ENCODE assay signal across 1 cellular context in the genomic region with DNA sequence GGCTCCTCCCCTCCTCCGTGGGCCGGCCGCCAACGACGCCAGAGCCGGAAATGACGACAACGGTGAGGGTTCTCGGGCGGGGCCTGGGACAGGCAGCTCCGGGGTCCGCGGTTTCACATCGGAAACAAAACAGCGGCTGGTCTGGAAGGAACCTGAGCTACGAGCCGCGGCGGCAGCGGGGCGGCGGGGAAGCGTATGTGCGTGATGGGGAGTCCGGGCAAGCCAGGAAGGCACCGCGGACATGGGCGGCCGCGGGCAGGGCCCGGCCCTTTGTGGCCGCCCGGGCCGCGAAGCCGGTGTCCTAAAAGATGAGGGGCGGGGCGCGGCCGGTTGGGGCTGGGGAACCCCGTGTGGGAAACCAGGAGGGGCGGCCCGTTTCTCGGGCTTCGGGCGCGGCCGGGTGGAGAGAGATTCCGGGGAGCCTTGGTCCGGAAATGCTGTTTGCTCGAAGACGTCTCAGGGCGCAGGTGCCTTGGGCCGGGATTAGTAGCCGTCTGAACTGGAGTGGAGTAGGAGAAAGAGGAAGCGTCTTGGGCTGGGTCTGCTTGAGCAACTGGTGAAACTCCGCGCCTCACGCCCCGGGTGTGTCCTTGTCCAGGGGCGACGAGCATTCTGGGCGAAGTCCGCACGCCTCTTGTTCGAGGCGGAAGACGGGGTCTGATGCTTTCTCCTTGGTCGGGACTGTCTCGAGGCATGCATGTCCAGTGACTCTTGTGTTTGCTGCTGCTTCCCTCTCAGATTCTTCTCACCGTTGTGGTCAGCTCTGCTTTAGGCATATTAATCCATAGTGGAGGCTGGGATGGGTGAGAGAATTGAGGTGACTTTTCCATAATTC.
TF ChIP-seq lines count a peak whose summit lies in the region.

Gene PSEN1 (plus strand): TSS at position 121 of the 835 bp plus-strand sequence. CDS start 11,513 bp downstream, outside the sequence.

TF ChIP-seq in GM12878, 131 proteins besides CTCF, POLR2A, EP300 and RAD21 (continued from another document and continues in another):
- TF ChIP-seq E4F1 (IDR thresholded peaks at IDR 0.05; ENCODE audit: borderline replicate concordance, partially characterized antibody) (no peak), MYB (IDR thresholded peaks at IDR 0.05; ENCODE audit: borderline replicate concordance, low read depth, low read length) (no peak), ZBTB40 (IDR thresholded peaks at IDR 0.05; ENCODE audit: borderline replicate concordance) (peak; percentile 82), PML (IDR thresholded peaks at IDR 0.05; ENCODE audit: low read length) (peak; percentile 50; the same call in 1 of the 2 replicates), IRF4 (IDR thresholded peaks at IDR 0.05; ENCODE audit: low read depth, low read length) (peak; percentile 25; the same call in 1 of the 2 replicates), BACH1 (IDR thresholded peaks at IDR 0.05; ENCODE audit: borderline replicate concordance) (peak; percentile 64; the same call in 1 of the 2 replicates), ZBED1 (IDR thresholded peaks at IDR 0.05; ENCODE audit: borderline replicate concordance) (no peak), POU2F2 (IDR thresholded peaks at IDR 0.05; ENCODE audit: borderline replicate concordance, low read depth, low read length) (peak; percentile 55; the same call in 1 of the 3 replicates), CEBPB (IDR thresholded peaks at IDR 0.05; ENCODE audit: borderline replicate concordance in 1 of 2, low read depth in 2 of 2, low read length in 2 of 2) (no peak), EED (IDR thresholded peaks at IDR 0.05; ENCODE audit: low read depth) (peak; percentile 53; the same call in 1 of the 2 replicates), EGR1 (IDR thresholded peaks at IDR 0.05; ENCODE audit: borderline replicate concordance in 1 of 2, low read depth in 2 of 2, low read length in 2 of 2) (0 out of 3 replicates have a peak, but pooled peaks of 1 of the 2 experiments have one; percentile 57), ZNF207 (IDR thresholded peaks at IDR 0.05; ENCODE audit: borderline replicate concordance) (peak; percentile 24; the same call in 1 of the 2 replicates), BRCA1 (IDR thresholded peaks at IDR 0.05; ENCODE audit: low read depth, low read length) (no peak), SP1 (IDR thresholded peaks at IDR 0.05; ENCODE audit: low read depth, low read length) (no peak), CHD4 (IDR thresholded peaks at IDR 0.05) (no peak), YBX1 (IDR thresholded peaks at IDR 0.05) (no peak), IKZF2 (IDR thresholded peaks at IDR 0.05) (peak; percentile 8 to 21; a peak in 1 of 4 replicates), EZH2 (IDR thresholded peaks at IDR 0.05; ENCODE audit: borderline replicate concordance, control insufficient read depth, low read depth, low read length) (no peak), NR2F1 (conservative IDR thresholded peaks at IDR 0.05) (no peak), SUZ12 (IDR thresholded peaks at IDR 0.05; ENCODE audit: unreplicated experiment) (no peak), TBL1XR1 (IDR thresholded peaks at IDR 0.05; ENCODE audit: low read depth, low read length) (peak; percentile 27; the same call in 1 of the 2 replicates), NKRF (conservative IDR thresholded peaks at IDR 0.05) (peak; percentile 74), TARDBP (IDR thresholded peaks at IDR 0.05; ENCODE audit: borderline replicate concordance) (0 out of 2 replicates have a peak, but pooled peaks have one; percentile 22), HDGF (IDR thresholded peaks at IDR 0.05) (peak; percentile 76; the same call in 1 of the 2 replicates), CBX5 (IDR thresholded peaks at IDR 0.05; ENCODE audit: low read depth) (no peak), SUPT20H (IDR thresholded peaks at IDR 0.05; ENCODE audit: borderline replicate concordance, control insufficient read depth, low read depth, low read length) (no peak), FOXM1 (IDR thresholded peaks at IDR 0.05; ENCODE audit: low read depth, low read length) (no peak), CBFB (IDR thresholded peaks at IDR 0.05; ENCODE audit: low read depth) (peak; percentile 49; the same call in 1 of the 2 replicates), GATAD2B (conservative IDR thresholded peaks at IDR 0.05; ENCODE audit: low read depth) (no peak), NRF1 (conservative IDR thresholded peaks at IDR 0.05; ENCODE audit: low read depth, low read length) (no peak), SIN3A (IDR thresholded peaks at IDR 0.05; ENCODE audit: low read depth, low read length) (no peak; the same call in 1 of the 2 replicates), MTA3 (IDR thresholded peaks at IDR 0.05; ENCODE audit: borderline replicate concordance, low read length) (no peak), SREBF2 (IDR thresholded peaks at IDR 0.05; ENCODE audit: low read length) (no peak), ZNF384 (IDR thresholded peaks at IDR 0.05; ENCODE audit: borderline replicate concordance, low read depth, low read length) (no peak), PAX8 (IDR thresholded peaks at IDR 0.05) (no peak), KLF5 (IDR thresholded peaks at IDR 0.05; ENCODE audit: partially characterized antibody) (no peak), CREM (IDR thresholded peaks at IDR 0.05; ENCODE audit: low read depth) (peak; percentile 93), YY1 (IDR thresholded peaks at IDR 0.05; ENCODE audit: low read depth, low read length) (peak; percentile 41; the same call in 1 of the 2 replicates), ZNF622 (IDR thresholded peaks at IDR 0.05) (no peak), ASH2L (IDR thresholded peaks at IDR 0.05; ENCODE audit: borderline replicate concordance, low read depth) (no peak; the same call in 1 of the 2 replicates), ZSCAN29 (IDR thresholded peaks at IDR 0.05) (no peak), SMAD5 (IDR thresholded peaks at IDR 0.05; ENCODE audit: low read depth) (no peak)
- TF ChIP-seq, protein P1, sequence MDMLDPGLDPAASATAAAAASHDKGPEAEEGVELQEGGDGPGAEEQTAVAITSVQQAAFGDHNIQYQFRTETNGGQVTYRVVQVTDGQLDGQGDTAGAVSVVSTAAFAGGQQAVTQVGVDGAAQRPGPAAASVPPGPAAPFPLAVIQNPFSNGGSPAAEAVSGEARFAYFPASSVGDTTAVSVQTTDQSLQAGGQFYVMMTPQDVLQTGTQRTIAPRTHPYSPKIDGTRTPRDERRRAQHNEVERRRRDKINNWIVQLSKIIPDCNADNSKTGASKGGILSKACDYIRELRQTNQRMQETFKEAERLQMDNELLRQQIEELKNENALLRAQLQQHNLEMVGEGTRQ (IDR thresholded peaks at IDR 0.05; ENCODE audit: borderline replicate concordance, low read depth, low read length): no peak
- TF ChIP-seq, protein P2, sequence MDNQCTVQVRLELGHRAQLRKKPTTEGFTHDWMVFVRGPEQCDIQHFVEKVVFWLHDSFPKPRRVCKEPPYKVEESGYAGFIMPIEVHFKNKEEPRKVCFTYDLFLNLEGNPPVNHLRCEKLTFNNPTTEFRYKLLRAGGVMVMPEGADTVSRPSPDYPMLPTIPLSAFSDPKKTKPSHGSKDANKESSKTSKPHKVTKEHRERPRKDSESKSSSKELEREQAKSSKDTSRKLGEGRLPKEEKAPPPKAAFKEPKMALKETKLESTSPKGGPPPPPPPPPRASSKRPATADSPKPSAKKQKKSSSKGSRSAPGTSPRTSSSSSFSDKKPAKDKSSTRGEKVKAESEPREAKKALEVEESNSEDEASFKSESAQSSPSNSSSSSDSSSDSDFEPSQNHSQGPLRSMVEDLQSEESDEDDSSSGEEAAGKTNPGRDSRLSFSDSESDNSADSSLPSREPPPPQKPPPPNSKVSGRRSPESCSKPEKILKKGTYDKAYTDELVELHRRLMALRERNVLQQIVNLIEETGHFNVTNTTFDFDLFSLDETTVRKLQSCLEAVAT (IDR thresholded peaks at IDR 0.05): peak; percentile 81
- TF ChIP-seq, protein P3, sequence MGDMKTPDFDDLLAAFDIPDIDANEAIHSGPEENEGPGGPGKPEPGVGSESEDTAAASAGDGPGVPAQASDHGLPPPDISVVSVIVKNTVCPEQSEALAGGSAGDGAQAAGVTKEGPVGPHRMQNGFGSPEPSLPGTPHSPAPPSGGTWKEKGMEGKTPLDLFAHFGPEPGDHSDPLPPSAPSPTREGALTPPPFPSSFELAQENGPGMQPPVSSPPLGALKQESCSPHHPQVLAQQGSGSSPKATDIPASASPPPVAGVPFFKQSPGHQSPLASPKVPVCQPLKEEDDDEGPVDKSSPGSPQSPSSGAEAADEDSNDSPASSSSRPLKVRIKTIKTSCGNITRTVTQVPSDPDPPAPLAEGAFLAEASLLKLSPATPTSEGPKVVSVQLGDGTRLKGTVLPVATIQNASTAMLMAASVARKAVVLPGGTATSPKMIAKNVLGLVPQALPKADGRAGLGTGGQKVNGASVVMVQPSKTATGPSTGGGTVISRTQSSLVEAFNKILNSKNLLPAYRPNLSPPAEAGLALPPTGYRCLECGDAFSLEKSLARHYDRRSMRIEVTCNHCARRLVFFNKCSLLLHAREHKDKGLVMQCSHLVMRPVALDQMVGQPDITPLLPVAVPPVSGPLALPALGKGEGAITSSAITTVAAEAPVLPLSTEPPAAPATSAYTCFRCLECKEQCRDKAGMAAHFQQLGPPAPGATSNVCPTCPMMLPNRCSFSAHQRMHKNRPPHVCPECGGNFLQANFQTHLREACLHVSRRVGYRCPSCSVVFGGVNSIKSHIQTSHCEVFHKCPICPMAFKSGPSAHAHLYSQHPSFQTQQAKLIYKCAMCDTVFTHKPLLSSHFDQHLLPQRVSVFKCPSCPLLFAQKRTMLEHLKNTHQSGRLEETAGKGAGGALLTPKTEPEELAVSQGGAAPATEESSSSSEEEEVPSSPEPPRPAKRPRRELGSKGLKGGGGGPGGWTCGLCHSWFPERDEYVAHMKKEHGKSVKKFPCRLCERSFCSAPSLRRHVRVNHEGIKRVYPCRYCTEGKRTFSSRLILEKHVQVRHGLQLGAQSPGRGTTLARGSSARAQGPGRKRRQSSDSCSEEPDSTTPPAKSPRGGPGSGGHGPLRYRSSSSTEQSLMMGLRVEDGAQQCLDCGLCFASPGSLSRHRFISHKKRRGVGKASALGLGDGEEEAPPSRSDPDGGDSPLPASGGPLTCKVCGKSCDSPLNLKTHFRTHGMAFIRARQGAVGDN (IDR thresholded peaks at IDR 0.05): peak; percentile 64; the same call in 1 of the 2 replicates
